In genomic region chr2:143936758-143937562, GRCh38 we compare ENCODE assay signal across 8 cellular contexts.
DNase-seq lines count a peak whose midpoint lies in the region; ATAC-seq and TF ChIP-seq lines count a peak whose summit lies in the region.

No MANE protein-coding gene starts in this region.

- TF ChIP-seq CTCF in glutamatergic neuron (IDR thresholded peaks at IDR 0.05; ENCODE audit: partially characterized antibody, unreplicated experiment) (no peak), omental fat pad (IDR thresholded peaks at IDR 0.05) (no peak)

- H3K27me3 Mint-ChIP-seq in IgD-negative memory B cell (peaks cover 22% of the 10 kb centered on the region), glutamatergic neuron (ENCODE audit: unreplicated experiment) (no peaks in the 10 kb centered on the region)
- peaks cover 69% of the 10 kb centered on the region for H3K27me3 Mint-ChIP-seq in activated T-helper 1 cell treated with anti-CD3 and anti-CD28 coated beads, Interleukin-12 subunit alpha, Interleukin-12 subunit beta, Interleukin-2, Interleukin-4 antibody, amounts not matched to agents 30 ng/mL and 10 ng/mL and 1 ng/mL, durations not matched to agents 14 hours and 24 hours and 36 hours (ENCODE audit: insufficient read depth)

- H3K27ac Mint-ChIP-seq in IgD-negative memory B cell (no peak overlapping the region), glutamatergic neuron (ENCODE audit: unreplicated experiment) (peak overlapping the region; percentile 40)
- no peak overlapping the region for H3K27ac Mint-ChIP-seq in activated T-helper 1 cell treated with anti-CD3 and anti-CD28 coated beads, Interleukin-12 subunit alpha, Interleukin-12 subunit beta, Interleukin-2, Interleukin-4 antibody, amounts not matched to agents 30 ng/mL and 10 ng/mL and 1 ng/mL, durations not matched to agents 14 hours and 24 hours and 36 hours

- intact Hi-C loops in activated T-helper 1 cell treated with anti-CD3 and anti-CD28 coated beads, Interleukin-12 subunit alpha, Interleukin-12 subunit beta, Interleukin-2, Interleukin-4 antibody, amounts not matched to agents 30 ng/mL and 10 ng/mL and 1 ng/mL, durations not matched to agents 14 hours and 24 hours and 36 hours (cut with micrococcal nuclease): loop anchor here (5.0 to 10.0 kb wide), 3 partner anchors 35 to 395 kb away; a partner anchor contains a TSS

- H3K36me3 Mint-ChIP-seq in IgD-negative memory B cell (peaks cover 5% of the 10 kb centered on the region), glutamatergic neuron (ENCODE audit: unreplicated experiment) (no peaks in the 10 kb centered on the region)
- no peaks in the 10 kb centered on the region for H3K36me3 Mint-ChIP-seq in activated T-helper 1 cell treated with anti-CD3 and anti-CD28 coated beads, Interleukin-12 subunit alpha, Interleukin-12 subunit beta, Interleukin-2, Interleukin-4 antibody, amounts not matched to agents 30 ng/mL and 10 ng/mL and 1 ng/mL, durations not matched to agents 14 hours and 24 hours and 36 hours (ENCODE audit: low read depth)

- H3K4me3 Mint-ChIP-seq in IgD-negative memory B cell (peak overlapping the region; percentile 49 to 85 (median 72)), glutamatergic neuron (ENCODE audit: unreplicated experiment) (peak overlapping the region; percentile 74)
- peak overlapping the region; percentile 70 for H3K4me3 Mint-ChIP-seq in activated T-helper 1 cell treated with anti-CD3 and anti-CD28 coated beads, Interleukin-12 subunit alpha, Interleukin-12 subunit beta, Interleukin-2, Interleukin-4 antibody, amounts not matched to agents 30 ng/mL and 10 ng/mL and 1 ng/mL, durations not matched to agents 14 hours and 24 hours and 36 hours

- ATAC-seq in GM21576 (IDR thresholded peaks at IDR 0.05; ENCODE audit: unreplicated experiment) (peak; percentile 71), omental fat pad (ENCODE audit: low FRiP score) (peak; percentile 82)

- peak; percentile 66 for DNase-seq in GM03348 (ENCODE audit: low spot score)
- DNase-seq in activated T-helper 1 cell treated with anti-CD3 and anti-CD28 coated beads, Interleukin-12 subunit alpha, Interleukin-12 subunit beta, Interleukin-2, Interleukin-4 antibody, amounts not matched to agents 30 ng/mL and 10 ng/mL and 1 ng/mL, durations not matched to agents 14 hours and 24 hours and 36 hours (ENCODE audit: low spot score): no peak
- peak; percentile 75 for DNase-seq in glutamatergic neuron
- no peak for DNase-seq in omental fat pad (ENCODE audit: low spot score)
- no peak for DNase-seq in activated gamma-delta T cell treated with Interleukin-2 at 50 U/mL for 16 hours
- DNase-seq in COLO829 (ENCODE audit: low spot score): no peak

- H3K9me3 Mint-ChIP-seq in IgD-negative memory B cell (no peaks in the 10 kb centered on the region), glutamatergic neuron (ENCODE audit: unreplicated experiment) (peaks cover 12% of the 10 kb centered on the region)
- no peaks in the 10 kb centered on the region for H3K9me3 Mint-ChIP-seq in activated T-helper 1 cell treated with anti-CD3 and anti-CD28 coated beads, Interleukin-12 subunit alpha, Interleukin-12 subunit beta, Interleukin-2, Interleukin-4 antibody, amounts not matched to agents 30 ng/mL and 10 ng/mL and 1 ng/mL, durations not matched to agents 14 hours and 24 hours and 36 hours

- H3K4me1 Mint-ChIP-seq in IgD-negative memory B cell (peaks cover 5 to 20% (median 6%) of the 10 kb centered on the region in 3 donors), glutamatergic neuron (ENCODE audit: low read depth, unreplicated experiment) (peaks cover 28% of the 10 kb centered on the region)
- H3K4me1 Mint-ChIP-seq in activated T-helper 1 cell treated with anti-CD3 and anti-CD28 coated beads, Interleukin-12 subunit alpha, Interleukin-12 subunit beta, Interleukin-2, Interleukin-4 antibody, amounts not matched to agents 30 ng/mL and 10 ng/mL and 1 ng/mL, durations not matched to agents 14 hours and 24 hours and 36 hours (ENCODE audit: low read depth): peaks cover 14% of the 10 kb centered on the region

Comparison
In these comparisons a context has a peak if more than half of its experiments do, and no peak if none do; other contexts are left out.
1. DNase-seq: peak in GM03348 (single experiment) and glutamatergic neuron (single experiment); none in activated T-helper 1 cell treated with anti-CD3 and anti-CD28 coated beads, Interleukin-12 subunit alpha, Interleukin-12 subunit beta, Interleukin-2, Interleukin-4 antibody, amounts not matched to agents 30 ng/mL and 10 ng/mL and 1 ng/mL, durations not matched to agents 14 hours and 24 hours and 36 hours (single experiment), omental fat pad (single experiment), activated gamma-delta T cell treated with Interleukin-2 at 50 U/mL for 16 hours (single experiment) and COLO829 (single experiment).
2. Peak in every context shown above with its lines, with median percentiles within 50 percentile points of each other: H3K4me3 Mint-ChIP-seq.